17 cellular contexts compared by ENCODE assay signal in genomic region chr22:37679670-37680069, GRCh38. TPM values are rescaled to one million over a fixed set of nuclear protein-coding genes. Genes with fewer than 3 reads are reported as not detected.
DNase-seq lines count a peak whose midpoint lies in the region; ATAC-seq and TF ChIP-seq lines count a peak whose summit lies in the region.
"Had no signal": no experiment of that assay in that cellular context is flagged by ENCODE, and none has a peak within 500 bp of the region (broad histone marks: within the 10 kb centered on the region; RNA-seq: fewer than 3 reads in every experiment).

No MANE protein-coding gene starts in this region.

- H3K36me3 Mint-ChIP-seq in activated CD8-positive, alpha-beta memory T cell treated with anti-CD3 and anti-CD28 coated beads, Interleukin-2, amount 10 ng/mL, durations not matched to agents 7 days and 5 days = peaks cover 20% of the 10 kb centered on the region
- H3K36me3 Mint-ChIP-seq in activated T-helper 1 cell treated with anti-CD3 and anti-CD28 coated beads, Interleukin-12 subunit alpha, Interleukin-12 subunit beta, Interleukin-2, Interleukin-4 antibody, amounts not matched to agents 30 ng/mL and 10 ng/mL and 1 ng/mL, durations not matched to agents 14 hours and 24 hours and 36 hours (ENCODE audit: low read depth) = peaks cover 6% of the 10 kb centered on the region
- no peaks in the 10 kb centered on the region for H3K36me3 Mint-ChIP-seq in immature natural killer cell
- H3K36me3 Mint-ChIP-seq in Caco-2 (ENCODE audit: insufficient read depth, unreplicated experiment) = peaks cover 6% of the 10 kb centered on the region

- no peaks in the 10 kb centered on the region for H3K79me2 ChIP-seq in Karpas-422 (ENCODE audit: low read length)

- H3K9ac ChIP-seq in stomach smooth muscle (ENCODE audit: low read length in 2 of 2) = no peak overlapping the region
- no peak overlapping the region for H3K9ac ChIP-seq in Karpas-422 (ENCODE audit: low read length)

- no TSS peak for BruUV-seq in Caco-2 (replicated peaks; lab: Mats Ljungman, UMichigan)

- no peak overlapping the region for H2AFZ ChIP-seq in Karpas-422 (ENCODE audit: low read length)

- H3K27me3 Mint-ChIP-seq in activated CD8-positive, alpha-beta memory T cell treated with anti-CD3 and anti-CD28 coated beads, Interleukin-2, amount 10 ng/mL, durations not matched to agents 7 days and 5 days = no peaks in the 10 kb centered on the region
- H3K27me3 Mint-ChIP-seq in activated T-helper 1 cell treated with anti-CD3 and anti-CD28 coated beads, Interleukin-12 subunit alpha, Interleukin-12 subunit beta, Interleukin-2, Interleukin-4 antibody, amounts not matched to agents 30 ng/mL and 10 ng/mL and 1 ng/mL, durations not matched to agents 14 hours and 24 hours and 36 hours (ENCODE audit: insufficient read depth) = no peaks in the 10 kb centered on the region
- H3K27me3 Mint-ChIP-seq in immature natural killer cell (ENCODE audit: low read depth in 3 of 3) = peaks cover 2 to 7% (median 5%) of the 10 kb centered on the region in 3 donors
- H3K27me3 Mint-ChIP-seq in stimulated activated naive CD8-positive, alpha-beta T cell treated with anti-CD3 and anti-CD28 coated beads, Interleukin-15, amount 100 ng/mL, for 72 hours = no peaks in the 10 kb centered on the region
- H3K27me3 Mint-ChIP-seq in Caco-2 (ENCODE audit: insufficient read depth, unreplicated experiment) = no peaks in the 10 kb centered on the region

- H3K27ac ChIP-seq in stomach smooth muscle (ENCODE audit: low read length) (peak overlapping the region; percentile 24), Karpas-422 (ENCODE audit: low read length) (no peak overlapping the region)
- H3K27ac ChIP-seq: lower lobe of right lung, upper lobe of left lung had no signal

- H3K9me3 ChIP-seq in stomach smooth muscle (ENCODE audit: control insufficient read depth in 2 of 2, low read length in 2 of 2) (no peaks in the 10 kb centered on the region), Karpas-422 (ENCODE audit: low read length) (no peaks in the 10 kb centered on the region), Caco-2 (no peaks in the 10 kb centered on the region)
- H3K9me3 ChIP-seq: lower lobe of right lung, MG63, upper lobe of left lung had no signal

- ATAC-seq in activated CD8-positive, alpha-beta memory T cell treated with anti-CD3 and anti-CD28 coated beads, Interleukin-2, amount 10 ng/mL, durations not matched to agents 7 days and 5 days = no peak
- ATAC-seq in stimulated activated naive CD8-positive, alpha-beta T cell treated with anti-CD3 and anti-CD28 coated beads, Interleukin-15, amount 100 ng/mL, for 72 hours = no peak
- ATAC-seq: GM12878, lower lobe of right lung had no signal

- H3K27me3 ChIP-seq in stomach smooth muscle (ENCODE audit: control insufficient read depth in 1 of 2, insufficient read depth in 2 of 2, low read length in 2 of 2) (no peaks in the 10 kb centered on the region), Karpas-422 (ENCODE audit: low read length) (no peaks in the 10 kb centered on the region), Caco-2 (replicated peaks; ENCODE audit: control insufficient read depth, insufficient read depth, low read length) (no peaks in the 10 kb centered on the region)
- H3K27me3 ChIP-seq: MG63, upper lobe of left lung had no signal

- H3K4me1 ChIP-seq in stomach smooth muscle (ENCODE audit: control insufficient read depth, insufficient read depth, low read length) (peaks cover 45% of the 10 kb centered on the region), Karpas-422 (ENCODE audit: low read length) (peaks cover 38% of the 10 kb centered on the region), Caco-2 (peaks cover 14% of the 10 kb centered on the region; the same call in 1 of the 2 replicates)

- H3K36me3 ChIP-seq in stomach smooth muscle (ENCODE audit: control insufficient read depth in 2 of 2, insufficient read depth in 2 of 2, low read length in 2 of 2) = peaks cover 8 to 11% of the 10 kb centered on the region in 2 donors
- H3K36me3 ChIP-seq in Karpas-422 (ENCODE audit: insufficient read depth, low read length) = no peaks in the 10 kb centered on the region
- H3K36me3 ChIP-seq in Caco-2 (ENCODE audit: control insufficient read depth, insufficient read depth, low read length) = no peaks in the 10 kb centered on the region

- peaks cover 40% of the 10 kb centered on the region for H3K4me1 Mint-ChIP-seq in activated CD8-positive, alpha-beta memory T cell treated with anti-CD3 and anti-CD28 coated beads, Interleukin-2, amount 10 ng/mL, durations not matched to agents 7 days and 5 days
- H3K4me1 Mint-ChIP-seq in activated T-helper 1 cell treated with anti-CD3 and anti-CD28 coated beads, Interleukin-12 subunit alpha, Interleukin-12 subunit beta, Interleukin-2, Interleukin-4 antibody, amounts not matched to agents 30 ng/mL and 10 ng/mL and 1 ng/mL, durations not matched to agents 14 hours and 24 hours and 36 hours (ENCODE audit: low read depth) = peaks cover 34% of the 10 kb centered on the region
- peaks cover 42 to 48% of the 10 kb centered on the region in 2 donors for H3K4me1 Mint-ChIP-seq in immature natural killer cell
- peaks cover 53% of the 10 kb centered on the region for H3K4me1 Mint-ChIP-seq in stimulated activated naive CD8-positive, alpha-beta T cell treated with anti-CD3 and anti-CD28 coated beads, Interleukin-15, amount 100 ng/mL, for 72 hours
- peaks cover 7% of the 10 kb centered on the region for H3K4me1 Mint-ChIP-seq in Caco-2 (ENCODE audit: low read depth, unreplicated experiment)

- no peak overlapping the region for H3K4me3 Mint-ChIP-seq in activated CD8-positive, alpha-beta memory T cell treated with anti-CD3 and anti-CD28 coated beads, Interleukin-2, amount 10 ng/mL, durations not matched to agents 7 days and 5 days
- peak overlapping the region; percentile 59 for H3K4me3 Mint-ChIP-seq in activated T-helper 1 cell treated with anti-CD3 and anti-CD28 coated beads, Interleukin-12 subunit alpha, Interleukin-12 subunit beta, Interleukin-2, Interleukin-4 antibody, amounts not matched to agents 30 ng/mL and 10 ng/mL and 1 ng/mL, durations not matched to agents 14 hours and 24 hours and 36 hours
- H3K4me3 Mint-ChIP-seq in immature natural killer cell (peak overlapping the region in 1 of 5 donors; percentile 51), Caco-2 (ENCODE audit: unreplicated experiment) (no peak overlapping the region)
- H3K4me3 Mint-ChIP-seq in stimulated activated naive CD8-positive, alpha-beta T cell treated with anti-CD3 and anti-CD28 coated beads, Interleukin-15, amount 100 ng/mL, for 72 hours = no peak overlapping the region

- H3K4me3 ChIP-seq in stomach smooth muscle (ENCODE audit: low read length in 2 of 2) (no peak overlapping the region), Karpas-422 (ENCODE audit: low read length) (no peak overlapping the region), Caco-2 (ENCODE audit: low read depth, low read length) (no peak overlapping the region)
- H3K4me3 ChIP-seq: GM12878, lower lobe of right lung, MG63, upper lobe of left lung had no signal

- H3K9me2 ChIP-seq in Karpas-422 (replicated peaks; ENCODE audit: insufficient read depth, low read length) = no peaks in the 10 kb centered on the region

- peak overlapping the region; percentile 41 for H3K27ac Mint-ChIP-seq in activated CD8-positive, alpha-beta memory T cell treated with anti-CD3 and anti-CD28 coated beads, Interleukin-2, amount 10 ng/mL, durations not matched to agents 7 days and 5 days
- peak overlapping the region; percentile 8 for H3K27ac Mint-ChIP-seq in activated T-helper 1 cell treated with anti-CD3 and anti-CD28 coated beads, Interleukin-12 subunit alpha, Interleukin-12 subunit beta, Interleukin-2, Interleukin-4 antibody, amounts not matched to agents 30 ng/mL and 10 ng/mL and 1 ng/mL, durations not matched to agents 14 hours and 24 hours and 36 hours
- H3K27ac Mint-ChIP-seq in immature natural killer cell = peak overlapping the region in 5 of 6 donors; percentile 80 to 86 (median 81)
- no peak overlapping the region for H3K27ac Mint-ChIP-seq in stimulated activated naive CD8-positive, alpha-beta T cell treated with anti-CD3 and anti-CD28 coated beads, Interleukin-15, amount 100 ng/mL, for 72 hours
- no peak overlapping the region for H3K27ac Mint-ChIP-seq in Caco-2 (ENCODE audit: unreplicated experiment)

- intact Hi-C loops in activated T-helper 1 cell treated with anti-CD3 and anti-CD28 coated beads, Interleukin-12 subunit alpha, Interleukin-12 subunit beta, Interleukin-2, Interleukin-4 antibody, amounts not matched to agents 30 ng/mL and 10 ng/mL and 1 ng/mL, durations not matched to agents 14 hours and 24 hours and 36 hours (cut with micrococcal nuclease) = loop anchor here (5.0 kb wide), 2 partner anchors 142 to 192 kb away; partner anchors contain the start of gene MFNG
- intact Hi-C loops in Caco-2 (cut with micrococcal nuclease; ENCODE audit: unreplicated experiment) = loop anchor here (5.0 to 10.0 kb wide), 2 partner anchors 75 to 142 kb away; partner anchors contain the start of gene GGA1

- H4K20me1 ChIP-seq in Karpas-422 (ENCODE audit: insufficient read depth, low read depth, low read length) = no peaks in the 10 kb centered on the region

- no peak overlapping the region for H3K4me2 ChIP-seq in Karpas-422 (ENCODE audit: low read depth, low read length, poor library complexity, severe bottlenecking)

- CTCF ChIA-PET in activated CD8-positive, alpha-beta memory T cell treated with anti-CD3 and anti-CD28 coated beads, Interleukin-2, amount 10 ng/mL, durations not matched to agents 7 days and 5 days (lab: Charles Lee) = interaction anchor here (2.2 to 41.1 kb wide), 4 partner anchors 12 to 70 kb away, joined by 14 to 1064 read pairs (median 141); partner anchors contain the start of genes GGA1, PDXP and SH3BP1
- CTCF ChIA-PET in Caco-2 (lab: Charles Lee) = interaction anchor here (0.9 kb wide), 1 partner anchor 36 kb away, joined by 5 read pairs; no protein-coding TSS in a partner anchor

- no peak for DNase-seq in activated CD8-positive, alpha-beta memory T cell treated with anti-CD3 and anti-CD28 coated beads, Interleukin-2, amount 10 ng/mL, durations not matched to agents 7 days and 5 days
- no peak for DNase-seq in activated CD8-positive, alpha-beta memory T cell treated with anti-CD3 and anti-CD28 coated beads, Interleukin-2, amount 50 U/mL, for 4 hours
- DNase-seq in activated T-helper 1 cell treated with anti-CD3 and anti-CD28 coated beads, Interleukin-12 subunit alpha, Interleukin-12 subunit beta, Interleukin-2, Interleukin-4 antibody, amounts not matched to agents 30 ng/mL and 10 ng/mL and 1 ng/mL, durations not matched to agents 14 hours and 24 hours and 36 hours (ENCODE audit: low spot score) = no peak
- DNase-seq in immature natural killer cell = no peak
- no peak for DNase-seq in Karpas-422
- DNase-seq in stimulated activated naive CD8-positive, alpha-beta T cell treated with anti-CD3 and anti-CD28 coated beads, Interleukin-15, amount 100 ng/mL, for 72 hours = no peak
- no peak for DNase-seq in Caco-2
- DNase-seq: ACHN, Calu3, lower lobe of right lung, MG63, NCI-H1694 treated with DMSO at 0.1 percent for 48 hours, NCI-H510A, nucleus accumbens, upper lobe of left lung had no signal

- no peak for TF ChIP-seq CTCF in Caco-2 (IDR thresholded peaks at IDR 0.05; ENCODE audit: insufficient read depth in 1 of 2, low read depth in 1 of 2, low read length in 1 of 2, severe bottlenecking in 1 of 2, unreplicated experiment in 1 of 2)

- H3K9me3 Mint-ChIP-seq in activated CD8-positive, alpha-beta memory T cell treated with anti-CD3 and anti-CD28 coated beads, Interleukin-2, amount 10 ng/mL, durations not matched to agents 7 days and 5 days (ENCODE audit: low read depth) = no peaks in the 10 kb centered on the region
- H3K9me3 Mint-ChIP-seq in activated T-helper 1 cell treated with anti-CD3 and anti-CD28 coated beads, Interleukin-12 subunit alpha, Interleukin-12 subunit beta, Interleukin-2, Interleukin-4 antibody, amounts not matched to agents 30 ng/mL and 10 ng/mL and 1 ng/mL, durations not matched to agents 14 hours and 24 hours and 36 hours = no peaks in the 10 kb centered on the region
- no peaks in the 10 kb centered on the region for H3K9me3 Mint-ChIP-seq in immature natural killer cell
- H3K9me3 Mint-ChIP-seq in stimulated activated naive CD8-positive, alpha-beta T cell treated with anti-CD3 and anti-CD28 coated beads, Interleukin-15, amount 100 ng/mL, for 72 hours = no peaks in the 10 kb centered on the region
- H3K9me3 Mint-ChIP-seq in Caco-2 (ENCODE audit: unreplicated experiment) = no peaks in the 10 kb centered on the region

- POLR2A ChIA-PET in Caco-2 (lab: Charles Lee) = no interaction called here

RNA-seq across cellular contexts. Expression of gene LGALS1, which starts 4.2 kb away (rescaled TPM):
- total RNA-seq in activated CD8-positive, alpha-beta memory T cell treated with anti-CD3 and anti-CD28 coated beads, Interleukin-2, amount 10 ng/mL, durations not matched to agents 7 days and 5 days = 1,000 to 10,000 TPM; 1,392 to 1,515 TPM
- total RNA-seq in activated T-helper 1 cell treated with anti-CD3 and anti-CD28 coated beads, Interleukin-12 subunit alpha, Interleukin-12 subunit beta, Interleukin-2, Interleukin-4 antibody, amounts not matched to agents 30 ng/mL and 10 ng/mL and 1 ng/mL, durations not matched to agents 14 hours and 24 hours and 36 hours = 245 and 254 TPM in 2 replicates
- 100 to 1,000 TPM; 416 to 572 (median 473) TPM for polyA plus RNA-seq in immature natural killer cell
- 288 and 308 TPM in 2 replicates for total RNA-seq in Karpas-422 (2014; rRNA removed; shearing (Covaris generic); ENCODE audit: low replicate concordance)
- 3.2 and 4.8 TPM in 2 replicates for total RNA-seq in Caco-2 (2022)

RNA-seq across cellular contexts. Expression of gene NOL12, which starts 6.5 kb away (rescaled TPM):
- total RNA-seq in activated CD8-positive, alpha-beta memory T cell treated with anti-CD3 and anti-CD28 coated beads, Interleukin-2, amount 10 ng/mL, durations not matched to agents 7 days and 5 days = 10 to 100 TPM; 49.9 to 53.3 TPM
- 67.8 and 70.0 TPM in 2 replicates for total RNA-seq in activated T-helper 1 cell treated with anti-CD3 and anti-CD28 coated beads, Interleukin-12 subunit alpha, Interleukin-12 subunit beta, Interleukin-2, Interleukin-4 antibody, amounts not matched to agents 30 ng/mL and 10 ng/mL and 1 ng/mL, durations not matched to agents 14 hours and 24 hours and 36 hours
- polyA plus RNA-seq in immature natural killer cell = 10 to 100 TPM; 34.6 to 59.3 (median 42.3) TPM
- 12.3 and 48.1 TPM in 2 replicates for total RNA-seq in Karpas-422 (2014; rRNA removed; shearing (Covaris generic); ENCODE audit: low replicate concordance)
- total RNA-seq in Caco-2 (2022) = 20.2 and 22.3 TPM in 2 replicates

RNA-seq across cellular contexts. Expression of gene TRIOBP, which starts 17.2 kb away (rescaled TPM):
- total RNA-seq in activated CD8-positive, alpha-beta memory T cell treated with anti-CD3 and anti-CD28 coated beads, Interleukin-2, amount 10 ng/mL, durations not matched to agents 7 days and 5 days = 10 to 100 TPM; 42.0 to 55.2 TPM
- total RNA-seq in activated T-helper 1 cell treated with anti-CD3 and anti-CD28 coated beads, Interleukin-12 subunit alpha, Interleukin-12 subunit beta, Interleukin-2, Interleukin-4 antibody, amounts not matched to agents 30 ng/mL and 10 ng/mL and 1 ng/mL, durations not matched to agents 14 hours and 24 hours and 36 hours = 32.7 and 32.9 TPM in 2 replicates
- 10 to 100 TPM; 15.0 to 22.4 (median 20.8) TPM for polyA plus RNA-seq in immature natural killer cell
- 14.6 and 45.6 TPM in 2 replicates for total RNA-seq in Karpas-422 (2014; rRNA removed; shearing (Covaris generic); ENCODE audit: low replicate concordance)
- total RNA-seq in Caco-2 (2022) = 30.7 and 38.4 TPM in 2 replicates

RNA-seq across cellular contexts. Expression of gene PDXP, which starts 21.1 kb away (rescaled TPM):
- 10 to 100 TPM; 25.9 to 32.6 TPM for total RNA-seq in activated CD8-positive, alpha-beta memory T cell treated with anti-CD3 and anti-CD28 coated beads, Interleukin-2, amount 10 ng/mL, durations not matched to agents 7 days and 5 days
- 47.0 and 50.4 TPM in 2 replicates for total RNA-seq in activated T-helper 1 cell treated with anti-CD3 and anti-CD28 coated beads, Interleukin-12 subunit alpha, Interleukin-12 subunit beta, Interleukin-2, Interleukin-4 antibody, amounts not matched to agents 30 ng/mL and 10 ng/mL and 1 ng/mL, durations not matched to agents 14 hours and 24 hours and 36 hours
- polyA plus RNA-seq in immature natural killer cell = 10 to 100 TPM in 1 of 3 donors, 1 to 10 TPM in 2; 2.2 to 13.2 (median 7.7) TPM
- 75.3 and 78.9 TPM in 2 replicates for total RNA-seq in Karpas-422 (2014; rRNA removed; shearing (Covaris generic); ENCODE audit: low replicate concordance)
- total RNA-seq in Caco-2 (2022) = 24.1 and 24.5 TPM in 2 replicates

RNA-seq across cellular contexts. Expression of gene SH3BP1, which starts 40.2 kb away (rescaled TPM):
- total RNA-seq in activated CD8-positive, alpha-beta memory T cell treated with anti-CD3 and anti-CD28 coated beads, Interleukin-2, amount 10 ng/mL, durations not matched to agents 7 days and 5 days = 100 to 1,000 TPM; 231 to 275 TPM
- 110 and 116 TPM in 2 replicates for total RNA-seq in activated T-helper 1 cell treated with anti-CD3 and anti-CD28 coated beads, Interleukin-12 subunit alpha, Interleukin-12 subunit beta, Interleukin-2, Interleukin-4 antibody, amounts not matched to agents 30 ng/mL and 10 ng/mL and 1 ng/mL, durations not matched to agents 14 hours and 24 hours and 36 hours
- 10 to 100 TPM; 12.6 to 41.2 (median 21.2) TPM for polyA plus RNA-seq in immature natural killer cell
- total RNA-seq in Karpas-422 (2014; rRNA removed; shearing (Covaris generic); ENCODE audit: low replicate concordance) = 43.2 and 50.4 TPM in 2 replicates
- total RNA-seq in Caco-2 (2022) = 19.8 and 20.7 TPM in 2 replicates

Comparison
In these comparisons a context has a peak if more than half of its experiments do, and no peak if none do; other contexts are left out.
1. H3K27ac Mint-ChIP-seq: peak in activated CD8-positive, alpha-beta memory T cell treated with anti-CD3 and anti-CD28 coated beads, Interleukin-2, amount 10 ng/mL, durations not matched to agents 7 days and 5 days (single experiment), activated T-helper 1 cell treated with anti-CD3 and anti-CD28 coated beads, Interleukin-12 subunit alpha, Interleukin-12 subunit beta, Interleukin-2, Interleukin-4 antibody, amounts not matched to agents 30 ng/mL and 10 ng/mL and 1 ng/mL, durations not matched to agents 14 hours and 24 hours and 36 hours (single experiment) and immature natural killer cell (5 of 6); none in stimulated activated naive CD8-positive, alpha-beta T cell treated with anti-CD3 and anti-CD28 coated beads, Interleukin-15, amount 100 ng/mL, for 72 hours (0 of 2) and Caco-2 (single experiment).
2. RNA of gene LGALS1, which starts 4.2 kb away (total RNA-seq): 1,392 to 1,515 TPM in activated CD8-positive, alpha-beta memory T cell treated with anti-CD3 and anti-CD28 coated beads, Interleukin-2, amount 10 ng/mL, durations not matched to agents 7 days and 5 days, 288 to 308 TPM in Karpas-422 and 245 to 254 TPM in activated T-helper 1 cell treated with anti-CD3 and anti-CD28 coated beads, Interleukin-12 subunit alpha, Interleukin-12 subunit beta, Interleukin-2, Interleukin-4 antibody, amounts not matched to agents 30 ng/mL and 10 ng/mL and 1 ng/mL, durations not matched to agents 14 hours and 24 hours and 36 hours; 3.2 to 4.8 TPM in Caco-2; every median in the first group is over 10 times any median in the second.